In the genomic region with DNA sequence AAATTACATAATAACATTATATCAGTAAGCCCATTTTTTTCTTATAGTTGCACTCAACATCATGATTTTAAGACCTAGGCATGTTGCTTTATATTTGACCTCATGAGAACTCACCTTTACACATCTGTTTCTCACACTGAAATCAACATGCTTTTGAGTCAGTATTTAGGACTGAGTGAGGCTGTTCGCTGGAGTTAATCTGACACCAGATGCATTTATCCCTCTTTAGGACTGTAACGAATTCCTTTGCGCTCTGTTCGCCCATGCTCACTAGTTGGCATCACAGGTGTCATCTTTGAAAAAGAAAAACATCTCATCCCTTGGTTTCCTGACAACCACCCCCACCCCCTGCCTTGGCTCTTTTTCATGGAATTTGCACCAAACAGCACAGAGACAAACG, we compare ENCODE assay signal across 4 cellular contexts. TPM values are rescaled to one million over a fixed set of nuclear protein-coding genes. Genes with fewer than 3 reads are reported as not detected.
"Had no signal": no experiment of that assay in that cellular context is flagged by ENCODE, and none has a peak within 500 bp of the region (broad histone marks: within the 10 kb centered on the region; RNA-seq: fewer than 3 reads in every experiment).

No MANE protein-coding gene starts in this region.

RNA-seq across cellular contexts. Expression of a gene that starts 24.3 kb away (rescaled TPM):
- total RNA-seq: left cardiac atrium, left lobe of liver, mononuclear cell had no signal
- polyA plus RNA-seq: immature natural killer cell had no signal
